12 cellular contexts compared by ENCODE assay signal in genomic region chr3:73621388-73621787, GRCh38. TPM values are rescaled to one million over a fixed set of nuclear protein-coding genes. Genes with fewer than 3 reads are reported as not detected.
DNase-seq lines count a peak whose midpoint lies in the region; ATAC-seq and TF ChIP-seq lines count a peak whose summit lies in the region.
"Had no signal": no experiment of that assay in that cellular context is flagged by ENCODE, and none has a peak within 500 bp of the region (broad histone marks: within the 10 kb centered on the region; RNA-seq: fewer than 3 reads in every experiment).

No MANE protein-coding gene starts in this region.

- H3K4me3 Mint-ChIP-seq in osteocyte (ENCODE audit: unreplicated experiment): peak overlapping the region; percentile 87

- H3K27ac Mint-ChIP-seq in osteocyte (ENCODE audit: unreplicated experiment): peak overlapping the region; percentile 82
- H3K27ac Mint-ChIP-seq: activated naive CD4-positive, alpha-beta T cell treated with anti-CD3 and anti-CD28 coated beads, Interleukin-2, amount 50 U/mL, for 72 hours; CD14-positive monocyte had no signal

- ATAC-seq in right lobe of liver: no peak
- ATAC-seq in HG03025 (IDR thresholded peaks at IDR 0.05; ENCODE audit: low FRiP score, unreplicated experiment): no peak
- ATAC-seq: activated naive CD4-positive, alpha-beta T cell treated with anti-CD3 and anti-CD28 coated beads, Interleukin-2, amount 50 U/mL, for 72 hours had no signal

- no peak overlapping the region for H3K27ac ChIP-seq in liver (ENCODE audit: low read depth in 1 of 2, low read length in 2 of 2)
- no peak overlapping the region for H3K27ac ChIP-seq in right lobe of liver
- H3K27ac ChIP-seq: PC-9 had no signal

- H3K27me3 ChIP-seq in liver (ENCODE audit: control insufficient read depth in 4 of 4, insufficient read depth in 4 of 4, low read length in 3 of 4) (peaks cover 0 to 11% (median 1%) of the 10 kb centered on the region in 4 donors), right lobe of liver (no peaks in the 10 kb centered on the region)

- WGBS in liver: 48% methylated on average over 4 of the region's 4 CpGs
- WGBS in right lobe of liver (ENCODE audit: insufficient coverage, low coverage, low lambda C conversion rate, missing lambda C conversion rate): 41% methylated on average over 4 of the region's 4 CpGs

- peaks cover 64% of the 10 kb centered on the region for H3K4me1 Mint-ChIP-seq in osteocyte (ENCODE audit: unreplicated experiment)
- H3K4me1 Mint-ChIP-seq: CD14-positive monocyte had no signal

- no peak for TF ChIP-seq RAD21 in liver (IDR thresholded peaks at IDR 0.05)

- TF ChIP-seq POLR2A in right lobe of liver (IDR thresholded peaks at IDR 0.05): no peak

- no peaks in the 10 kb centered on the region for H3K9me3 Mint-ChIP-seq in osteocyte (ENCODE audit: unreplicated experiment)
- H3K9me3 Mint-ChIP-seq: activated naive CD4-positive, alpha-beta T cell treated with anti-CD3 and anti-CD28 coated beads, Interleukin-2, amount 50 U/mL, for 72 hours had no signal

- no peaks in the 10 kb centered on the region for H3K27me3 Mint-ChIP-seq in osteocyte (ENCODE audit: unreplicated experiment)

- peaks cover 1% of the 10 kb centered on the region for H3K36me3 Mint-ChIP-seq in osteocyte (ENCODE audit: unreplicated experiment)
- H3K36me3 Mint-ChIP-seq: activated naive CD4-positive, alpha-beta T cell treated with anti-CD3 and anti-CD28 coated beads, Interleukin-2, amount 50 U/mL, for 72 hours; CD14-positive monocyte had no signal

- intact Hi-C loops in right lobe of liver (cut with DNase I): no loop called here

- no peaks in the 10 kb centered on the region for H3K36me3 ChIP-seq in liver (ENCODE audit: control insufficient read depth in 4 of 4, insufficient read depth in 3 of 4, low read depth in 1 of 4, low read length in 3 of 4)
- H3K36me3 ChIP-seq in right lobe of liver: no peaks in the 10 kb centered on the region

- H3K9me3 ChIP-seq in liver (ENCODE audit: control insufficient read depth in 4 of 4, low read length in 3 of 4): no peaks in the 10 kb centered on the region
- no peaks in the 10 kb centered on the region for H3K9me3 ChIP-seq in right lobe of liver

- no peak overlapping the region for H3K9ac ChIP-seq in liver (ENCODE audit: low read depth in 1 of 2, low read length in 2 of 2)

- H3K4me3 ChIP-seq in liver (ENCODE audit: low read depth in 1 of 3, low read length in 3 of 3): no peak overlapping the region
- H3K4me3 ChIP-seq in right lobe of liver: no peak overlapping the region
- H3K4me3 ChIP-seq: PC-9 had no signal

- peaks cover 8 to 26% (median 22%) of the 10 kb centered on the region in 4 donors for H3K4me1 ChIP-seq in liver (ENCODE audit: control insufficient read depth in 4 of 4, insufficient read depth in 4 of 4, low read length in 3 of 4)
- peaks cover 0 to 16% (median 0%) of the 10 kb centered on the region in 4 donors for H3K4me1 ChIP-seq in right lobe of liver

- TF ChIP-seq CTCF in liver (IDR thresholded peaks at IDR 0.05; ENCODE audit: low read depth, low read length, missing input control) (no peak), right lobe of liver (IDR thresholded peaks at IDR 0.05) (no peak), osteocyte (IDR thresholded peaks at IDR 0.05) (no peak)

- DNase-seq in right lobe of liver (no peak), globus pallidus (ENCODE audit: low spot score) (peak; percentile 45), osteocyte (ENCODE audit: extremely low spot score, unreplicated experiment) (no peak), NOMO-1 treated with DMSO at 0.1 percent for 48 hours (lab: John Stamatoyannopoulos, UW; ENCODE audit: unreplicated experiment) (no peak), D341Med (ENCODE audit: low spot score) (no peak), UCSD-AML1 (lab: John Stamatoyannopoulos, UW; ENCODE audit: unreplicated experiment) (no peak)
- DNase-seq: foreskin melanocyte, PC-9 had no signal

TF ChIP-seq in liver, 16 proteins besides CTCF, POLR2A, EP300 and RAD21:
- TF ChIP-seq NR2F2 (IDR thresholded peaks at IDR 0.05) (peak; percentile 25), FOXA1 (IDR thresholded peaks at IDR 0.05) (no peak)
TF ChIP-seq in liver: peak in this region for 1.

RNA-seq across cellular contexts. Expression of gene PDZRN3, which starts 3.4 kb away (rescaled TPM):
- 1 to 10 TPM; 1.0 to 1.8 TPM for total RNA-seq in liver
- polyA plus RNA-seq in liver: under 1 TPM; 0.69 to 0.82 TPM
- 1 to 10 TPM in 3 of 6 experiments, under 1 TPM in 3; 0.33 to 2.0 (median 1.1) TPM for total RNA-seq in right lobe of liver
- total RNA-seq in osteocyte: 34.1 and 35.1 TPM in 2 replicates
- total RNA-seq: activated naive CD4-positive, alpha-beta T cell treated with anti-CD3 and anti-CD28 coated beads, Interleukin-2, amount 50 U/mL, for 72 hours; PC-9 had no signal
- polyA plus RNA-seq: CD14-positive monocyte had no signal

Comparison
In these comparisons a context has a peak if more than half of its experiments do, and no peak if none do; other contexts are left out.
1. RNA of gene PDZRN3, which starts 3.4 kb away (total RNA-seq): 34.1 to 35.1 TPM in osteocyte; 1.0 to 1.8 TPM in liver and 0.33 to 2.0 TPM in right lobe of liver; every median in the first group is over 10 times any median in the second.